Comparison of ENCODE assay signal across 1 cellular context in genomic region chr22:40190501-40190900, GRCh38.
TF ChIP-seq lines count a peak whose summit lies in the region.

No MANE protein-coding gene starts in this region.

TF ChIP-seq in K562, 482 proteins besides CTCF, POLR2A, EP300 and RAD21 (continues in another document):
- TF ChIP-seq CC2D1A (IDR thresholded peaks at IDR 0.05) (peak; percentile 92), BACH1 (tag; IDR thresholded peaks at IDR 0.05) (no peak), ZFPM2 (CRISPR knock-in tag; IDR thresholded peaks at IDR 0.05) (no peak), EGR1 (conservative IDR thresholded peaks at IDR 0.05) (no peak; the same call in 1 of the 2 replicates), SAFB (IDR thresholded peaks at IDR 0.05; ENCODE audit: borderline replicate concordance, low read depth, low read length) (no peak), REST (CRISPR knock-in tag; IDR thresholded peaks at IDR 0.05; ENCODE audit: low read depth) (no peak), ZKSCAN8 (CRISPR knock-in tag; IDR thresholded peaks at IDR 0.05) (no peak), CBFA2T3 (IDR thresholded peaks at IDR 0.05) (peak; percentile 99), ETS2 (tag; IDR thresholded peaks at IDR 0.05; ENCODE audit: borderline replicate concordance, poor library complexity, severe bottlenecking) (no peak), MYBL2 (IDR thresholded peaks at IDR 0.05; ENCODE audit: low read depth) (no peak), MYBL2 (CRISPR knock-in tag; IDR thresholded peaks at IDR 0.05; ENCODE audit: borderline replicate concordance) (no peak), MNT (conservative IDR thresholded peaks at IDR 0.05) (peak; percentile 45 to 70; a peak in 3 of 4 replicates), NR2C1 (IDR thresholded peaks at IDR 0.05) (peak; percentile 19; the same call in 1 of the 2 replicates), NR2C1 (tag; IDR thresholded peaks at IDR 0.05) (no peak), ZNF134 (CRISPR knock-in tag; conservative IDR thresholded peaks at IDR 0.05) (no peak), KDM2B (CRISPR knock-in tag; IDR thresholded peaks at IDR 0.05) (no peak), ZNF431 (CRISPR knock-in tag; IDR thresholded peaks at IDR 0.05) (no peak), FOXJ3 (CRISPR knock-in tag; IDR thresholded peaks at IDR 0.05) (no peak), KLF13 (tag; IDR thresholded peaks at IDR 0.05; ENCODE audit: borderline replicate concordance, low read depth) (peak; percentile 73; the same call in 1 of the 2 replicates), NBN (IDR thresholded peaks at IDR 0.05; ENCODE audit: low read depth) (no peak), SNIP1 (IDR thresholded peaks at IDR 0.05; ENCODE audit: low read depth) (no peak), L3MBTL2 (IDR thresholded peaks at IDR 0.05) (peak; percentile 59; the same call in 1 of the 2 replicates), STAG1 (CRISPR knock-in tag; IDR thresholded peaks at IDR 0.05; ENCODE audit: borderline replicate concordance) (no peak), SOX6 (IDR thresholded peaks at IDR 0.05) (peak; percentile 92), CSDE1 (IDR thresholded peaks at IDR 0.05) (0 out of 4 replicates have a peak, but pooled peaks of 1 of the 2 experiments have one; percentile 7), NR1H2 (CRISPR knock-in tag; IDR thresholded peaks at IDR 0.05) (no peak), RFX1 (IDR thresholded peaks at IDR 0.05) (no peak), THAP12 (CRISPR knock-in tag; IDR thresholded peaks at IDR 0.05) (no peak), ARID3A (IDR thresholded peaks at IDR 0.05; ENCODE audit: borderline replicate concordance, low read depth, low read length) (no peak; the same call in 1 of the 2 replicates), TCF7L2 (IDR thresholded peaks at IDR 0.05; ENCODE audit: low read depth, low read length) (no peak), FOXK2 (conservative IDR thresholded peaks at IDR 0.05 in 1 of 2, IDR thresholded peaks at IDR 0.05 in 1 of 2; ENCODE audit: low read depth in 2 of 2) (0 out of 4 replicates have a peak, but pooled peaks of 1 of the 2 experiments have one; percentile 6), ELF1 (tag; IDR thresholded peaks at IDR 0.05) (no peak), CHD1 (IDR thresholded peaks at IDR 0.05; ENCODE audit: low read length) (no peak), IRF2 (CRISPR knock-in tag; IDR thresholded peaks at IDR 0.05) (no peak), PRPF4 (IDR thresholded peaks at IDR 0.05; ENCODE audit: insufficient read depth, low read depth, low read length, poor library complexity, severe bottlenecking) (no peak), MAX (CRISPR knock-in tag; IDR thresholded peaks at IDR 0.05) (peak; percentile 50; the same call in 1 of the 2 replicates), ZBTB12 (CRISPR knock-in tag; IDR thresholded peaks at IDR 0.05) (no peak), GABPA (tag; conservative IDR thresholded peaks at IDR 0.05; ENCODE audit: low read depth) (no peak), ZNF717 (CRISPR knock-in tag; IDR thresholded peaks at IDR 0.05) (no peak), FOXJ2 (tag; IDR thresholded peaks at IDR 0.05) (no peak), RB1 (IDR thresholded peaks at IDR 0.05; ENCODE audit: low read depth) (0 out of 2 replicates have a peak, but pooled peaks have one; percentile 17), BDP1 (IDR thresholded peaks at IDR 0.05; ENCODE audit: insufficient read depth, insufficient read length) (no peak), ELK1 (CRISPR knock-in tag; IDR thresholded peaks at IDR 0.05) (no peak), ZBTB2 (IDR thresholded peaks at IDR 0.05) (no peak), ZNF408 (CRISPR knock-in tag; IDR thresholded peaks at IDR 0.05; ENCODE audit: low read depth) (no peak), ZBTB7A (IDR thresholded peaks at IDR 0.05; ENCODE audit: borderline replicate concordance, control insufficient read depth, low read depth, low read length) (no peak), FOS (IDR thresholded peaks at IDR 0.05; ENCODE audit: extremely low read depth, insufficient read length) (no peak), ZNF740 (CRISPR knock-in tag; IDR thresholded peaks at IDR 0.05) (no peak), ZNF740 (tag; IDR thresholded peaks at IDR 0.05) (no peak), TSC22D4 (tag; IDR thresholded peaks at IDR 0.05) (no peak), ZNF583 (CRISPR knock-in tag; IDR thresholded peaks at IDR 0.05) (no peak), MAFG (tag; conservative IDR thresholded peaks at IDR 0.05) (no peak), FOXP1 (CRISPR knock-in tag; IDR thresholded peaks at IDR 0.05) (no peak), ZNF197 (CRISPR knock-in tag; IDR thresholded peaks at IDR 0.05; ENCODE audit: low read depth) (0 out of 2 replicates have a peak, but pooled peaks have one; percentile 48), DACH1 (IDR thresholded peaks at IDR 0.05; ENCODE audit: partially characterized antibody) (peak; percentile 94), HDAC3 (IDR thresholded peaks at IDR 0.05; ENCODE audit: borderline replicate concordance, partially characterized antibody) (peak; percentile 79), POLR3A (IDR thresholded peaks at IDR 0.05; ENCODE audit: borderline replicate concordance, extremely low read depth, insufficient read depth, insufficient read length) (no peak), MTF1 (CRISPR knock-in tag; IDR thresholded peaks at IDR 0.05; ENCODE audit: borderline replicate concordance) (no peak), ZNF354B (CRISPR knock-in tag; IDR thresholded peaks at IDR 0.05) (no peak), JUN (IDR thresholded peaks at IDR 0.05; ENCODE audit: borderline replicate concordance, low read depth, low read length) (no peak), JUN (CRISPR knock-in tag; IDR thresholded peaks at IDR 0.05; ENCODE audit: borderline replicate concordance) (no peak), PHF21A (IDR thresholded peaks at IDR 0.05; ENCODE audit: borderline replicate concordance, low read depth) (peak; percentile 92), ZFP36 (IDR thresholded peaks at IDR 0.05; ENCODE audit: low read depth, low read length, partially characterized antibody) (no peak), ZKSCAN3 (CRISPR knock-in tag; IDR thresholded peaks at IDR 0.05) (no peak), ZNF507 (tag; conservative IDR thresholded peaks at IDR 0.05) (no peak), ZNF41 (CRISPR knock-in tag; conservative IDR thresholded peaks at IDR 0.05) (no peak), ZNF436 (CRISPR knock-in tag; IDR thresholded peaks at IDR 0.05) (no peak), ZKSCAN1 (IDR thresholded peaks at IDR 0.05; ENCODE audit: low read depth, low read length) (peak; percentile 70; the same call in 1 of the 2 replicates)
